Comparison of ENCODE assay signal across 8 cellular contexts in the genomic region with DNA sequence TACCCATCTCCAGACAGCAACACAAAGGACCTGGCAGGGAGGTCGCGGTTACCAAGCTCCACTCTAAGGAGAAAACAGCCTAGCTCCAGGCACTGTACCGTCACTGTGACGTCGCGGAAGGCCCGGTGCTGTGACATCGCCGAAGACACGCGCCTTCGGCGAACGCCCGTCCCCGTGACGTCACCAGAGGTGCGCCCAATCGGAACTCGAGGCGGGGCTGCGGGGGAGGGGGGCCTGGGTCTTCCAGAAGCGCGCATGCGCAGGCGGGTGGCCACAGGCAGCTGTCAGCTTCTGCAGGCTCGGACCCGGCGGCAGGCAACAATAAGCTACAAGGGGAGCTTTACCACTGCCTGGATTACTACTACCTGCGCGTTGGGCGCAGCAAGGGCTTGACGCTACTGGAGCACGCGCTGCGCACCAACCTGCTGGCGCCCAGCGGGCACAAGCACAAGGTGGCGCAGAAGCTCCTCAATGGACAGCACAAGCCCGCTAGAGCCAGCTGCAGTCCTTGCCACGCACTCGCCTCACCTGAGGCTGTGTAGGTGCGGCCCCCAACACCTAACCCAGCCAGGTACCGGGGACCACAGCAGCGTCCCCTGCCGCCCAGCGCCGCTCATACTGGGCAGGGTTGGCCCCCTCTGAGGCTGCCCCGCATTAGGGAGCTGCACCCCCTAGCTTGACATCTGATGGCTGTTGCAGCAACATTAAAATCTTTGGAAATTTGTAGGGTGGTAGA.
DNase-seq lines count a peak whose midpoint lies in the region; ATAC-seq lines count a peak whose summit lies in the region.

No MANE protein-coding gene starts in this region.

- POLR2A ChIA-PET in CD8-positive, alpha-beta memory T cell (lab: Charles Lee), result interaction anchor here (0.7 to 1.5 kb wide), 2 partner anchors 80 to 336 kb away, joined by 4 read pairs; no protein-coding TSS in a partner anchor

- H3K4me1 Mint-ChIP-seq in CD8-positive, alpha-beta memory T cell, result peaks cover 5 to 16% (median 12%) of the 10 kb centered on the region in 3 donors

- no peaks in the 10 kb centered on the region for H3K9me3 ChIP-seq in CD8-positive, alpha-beta memory T cell (ENCODE audit: low read length)

- no peaks in the 10 kb centered on the region for H3K9me3 Mint-ChIP-seq in CD8-positive, alpha-beta memory T cell

- peak overlapping the region; percentile 77 for H3K4me3 ChIP-seq in CD8-positive, alpha-beta memory T cell (ENCODE audit: low read length)
- H3K4me3 ChIP-seq in skin epidermis, result peak overlapping the region; percentile 20 to 38 (median 29)

- peak; percentile 67 to 84 (median 78) for DNase-seq in CD8-positive, alpha-beta memory T cell
- peak; percentile 94 for DNase-seq in NCI-H1105 (lab: John Stamatoyannopoulos, UW)
- peak in 60 of 61 donors; percentile 43 to 95 (median 80) for DNase-seq in caudate nucleus (lab: John Stamatoyannopoulos, UW)
- peak; percentile 100 for DNase-seq in iPS-NIHi7 (ENCODE audit: extremely low spot score)
- no peak for DNase-seq in DMS153 (lab: John Stamatoyannopoulos, UW)

- no peaks in the 10 kb centered on the region for H3K36me3 ChIP-seq in CD8-positive, alpha-beta memory T cell (ENCODE audit: insufficient read depth, low read length)

- CTCF ChIA-PET in CD8-positive, alpha-beta memory T cell (lab: Charles Lee), result interaction anchor here (1.1 to 1.6 kb wide), 4 partner anchors 9 to 383 kb away, joined by 3 to 5 read pairs (median 4); no protein-coding TSS in a partner anchor

- peaks cover 7% of the 10 kb centered on the region for H3K4me1 ChIP-seq in CD8-positive, alpha-beta memory T cell (ENCODE audit: insufficient read depth, low read length)

- peak; percentile 66 for ATAC-seq in GM21390 (IDR thresholded peaks at IDR 0.05; ENCODE audit: unreplicated experiment)
- ATAC-seq in activated CD4-positive, CD25-positive, alpha-beta regulatory T cell treated with anti-CD3 and anti-CD28 coated beads, Interleukin-2, amount 50 U/mL, for 24 hours, result peak; percentile 76 to 82

- H3K36me3 Mint-ChIP-seq in CD8-positive, alpha-beta memory T cell, result peaks cover 0 to 12% (median 0%) of the 10 kb centered on the region in 3 donors

- H3K27ac ChIP-seq in CD8-positive, alpha-beta memory T cell (ENCODE audit: low read depth, low read length), result no peak overlapping the region
- H3K27ac ChIP-seq in caudate nucleus (ENCODE audit: low read depth, low read length), result peak overlapping the region; percentile 70
- peak overlapping the region in 4 of 21 experiments; percentile 6 to 50 (median 24) for H3K27ac ChIP-seq in skin epidermis

- peak overlapping the region; percentile 76 to 84 (median 79) for H3K4me3 Mint-ChIP-seq in CD8-positive, alpha-beta memory T cell

- no peaks in the 10 kb centered on the region for H3K27me3 Mint-ChIP-seq in CD8-positive, alpha-beta memory T cell

- peak overlapping the region in 7 of 8 donors; percentile 47 to 92 (median 80) for H3K27ac Mint-ChIP-seq in CD8-positive, alpha-beta memory T cell

- no peaks in the 10 kb centered on the region for H3K27me3 ChIP-seq in CD8-positive, alpha-beta memory T cell (ENCODE audit: insufficient read depth, low read length, poor library complexity, severe bottlenecking)
